ENCODE assay signal across 11 cellular contexts in the genomic region with DNA sequence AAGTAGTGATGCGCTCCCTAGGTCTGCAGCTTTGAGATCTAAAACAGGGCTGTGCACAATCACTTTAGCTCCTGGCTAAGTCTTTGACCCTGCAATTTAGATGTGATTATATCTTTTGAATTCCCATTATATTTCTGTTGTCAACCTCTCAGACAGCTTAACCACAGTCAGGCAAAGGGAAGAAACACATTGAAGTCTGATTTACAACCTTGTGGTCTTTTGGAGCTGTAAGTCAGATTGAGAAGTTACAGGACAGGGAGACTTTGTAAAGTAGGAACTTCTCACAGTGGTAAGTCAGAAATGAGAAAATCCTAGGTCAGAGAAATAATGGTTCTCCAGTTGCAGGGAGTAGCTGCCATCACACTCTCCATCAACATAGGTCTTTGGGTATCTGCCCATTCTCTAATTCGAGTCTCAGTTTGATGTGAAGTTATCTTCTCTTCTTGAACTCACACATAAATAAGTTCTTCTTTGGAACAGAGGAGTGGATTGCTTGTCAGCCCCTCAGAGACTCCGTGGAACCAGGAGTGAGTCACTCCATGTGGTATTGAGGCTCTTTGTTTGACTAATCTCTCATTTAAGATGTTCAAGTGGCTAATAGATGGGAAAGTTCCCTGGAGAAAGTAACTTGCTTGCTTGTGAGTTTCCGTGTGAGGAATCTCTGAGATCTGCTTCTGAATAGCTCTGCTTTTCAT. TPM values are rescaled to one million over a fixed set of nuclear protein-coding genes. Genes with fewer than 3 reads are reported as not detected.
DNase-seq lines count a peak whose midpoint lies in the region; ATAC-seq and TF ChIP-seq lines count a peak whose summit lies in the region.
"Had no signal": no experiment of that assay in that cellular context is flagged by ENCODE, and none has a peak within 500 bp of the region (broad histone marks: within the 10 kb centered on the region; RNA-seq: fewer than 3 reads in every experiment).

No MANE protein-coding gene starts in this region.

- peak overlapping the region in 1 of 11 experiments; percentile 0; a peak in 1 of 22 replicates for H3K27ac ChIP-seq in BLaER1 treated with 17β-estradiol and CSF1 and Interleukin-3, amounts not matched to agents 10 nM and 100 nM
- H3K27ac ChIP-seq in KMS-11, result peak overlapping the region; percentile 83
- H3K27ac ChIP-seq in mesendoderm (ENCODE audit: low read depth, low read length), result no peak overlapping the region
- no peak overlapping the region for H3K27ac ChIP-seq in prostate gland
- H3K27ac ChIP-seq: epithelial cell of prostate, lower lobe of right lung, uterus had no signal

- peak; percentile 6 for DNase-seq in mesendoderm
- DNase-seq in DMS 273 (lab: John Stamatoyannopoulos, UW; ENCODE audit: unreplicated experiment), result no peak
- no peak for DNase-seq in prostate gland (ENCODE audit: low spot score)
- DNase-seq in HEK293T (ENCODE audit: extremely low spot score), result no peak
- DNase-seq: lower lobe of right lung, uterus had no signal

- no peak overlapping the region for H2AK5ac ChIP-seq in mesendoderm (ENCODE audit: low read length)

- H4K20me1 ChIP-seq in BLaER1 treated with 17β-estradiol and CSF1 and Interleukin-3, amounts not matched to agents 10 nM and 100 nM, result no peaks in the 10 kb centered on the region
- no peaks in the 10 kb centered on the region for H4K20me1 ChIP-seq in KMS-11 (ENCODE audit: insufficient read depth)

- H3K4me3 Mint-ChIP-seq in activated naive CD4-positive, alpha-beta T cell treated with anti-CD3 and anti-CD28 coated beads, Interleukin-2, amount 50 U/mL, for 24 hours, result no peak overlapping the region

- peaks cover 9 to 24% (median 14%) of the 10 kb centered on the region in 10 experiments; a peak in 18 of 20 replicates for H3K4me1 ChIP-seq in BLaER1 treated with 17β-estradiol and CSF1 and Interleukin-3, amounts not matched to agents 10 nM and 100 nM
- H3K4me1 ChIP-seq in KMS-11 (ENCODE audit: low read depth, poor library complexity, severe bottlenecking), result peaks cover 34% of the 10 kb centered on the region
- H3K4me1 ChIP-seq in mesendoderm (ENCODE audit: control insufficient read depth, low read depth, low read length), result no peaks in the 10 kb centered on the region
- H3K4me1 ChIP-seq in prostate gland (replicated peaks), result no peaks in the 10 kb centered on the region
- H3K4me1 ChIP-seq: lower lobe of right lung, uterus had no signal

- no peak overlapping the region for H2BK5ac ChIP-seq in mesendoderm (ENCODE audit: low read length)

- H2BK120ac ChIP-seq in mesendoderm (ENCODE audit: low read depth, low read length), result no peak overlapping the region

- H3K9ac ChIP-seq in BLaER1 treated with 17β-estradiol and CSF1 and Interleukin-3, amounts not matched to agents 10 nM and 100 nM, result no peak overlapping the region
- H3K9ac ChIP-seq in KMS-11, result no peak overlapping the region; the same call in 1 of the 2 replicates
- no peak overlapping the region for H3K9ac ChIP-seq in mesendoderm (ENCODE audit: low read length)

- H3K9me3 Mint-ChIP-seq in activated naive CD4-positive, alpha-beta T cell treated with anti-CD3 and anti-CD28 coated beads, Interleukin-2, amount 50 U/mL, for 24 hours, result no peaks in the 10 kb centered on the region

- no peak overlapping the region for H3K23ac ChIP-seq in mesendoderm (ENCODE audit: low read length)

- intact Hi-C loops in prostate gland (cut with DNase I), result no loop called here

- no peak overlapping the region for H3K18ac ChIP-seq in mesendoderm (ENCODE audit: low read length)

- peak overlapping the region; percentile 64 for H2AFZ ChIP-seq in KMS-11 (ENCODE audit: low read depth)

- H4K8ac ChIP-seq in mesendoderm (ENCODE audit: low read depth, low read length), result no peak overlapping the region

- POLR2A ChIA-PET in HEK293T (lab: Yijun Ruan, JAX), result no interaction called here

- no peak overlapping the region for H2BK15ac ChIP-seq in mesendoderm (replicated peaks; ENCODE audit: low read depth)

- ATAC-seq in GM18498 (IDR thresholded peaks at IDR 0.05; ENCODE audit: unreplicated experiment), result no peak

- no peaks in the 10 kb centered on the region for H3K27me3 Mint-ChIP-seq in activated naive CD4-positive, alpha-beta T cell treated with anti-CD3 and anti-CD28 coated beads, Interleukin-2, amount 50 U/mL, for 24 hours

- CTCF ChIA-PET in HEK293T (lab: Yijun Ruan, JAX), result interaction anchor here (1.0 kb wide), 1 partner anchor 179 kb away, joined by 3 read pairs; no protein-coding TSS in a partner anchor

- H3K36me3 Mint-ChIP-seq in activated naive CD4-positive, alpha-beta T cell treated with anti-CD3 and anti-CD28 coated beads, Interleukin-2, amount 50 U/mL, for 24 hours, result peaks cover 3% of the 10 kb centered on the region

- peak overlapping the region in 6 of 11 experiments; percentile 2 to 66 (median 40); a peak in 8 of 22 replicates for H3K4me2 ChIP-seq in BLaER1 treated with 17β-estradiol and CSF1 and Interleukin-3, amounts not matched to agents 10 nM and 100 nM
- H3K4me2 ChIP-seq in KMS-11, result peak overlapping the region; percentile 77
- H3K4me2 ChIP-seq in mesendoderm (ENCODE audit: low read length), result no peak overlapping the region

- H3K4ac ChIP-seq in mesendoderm (ENCODE audit: low read depth, low read length), result no peak overlapping the region

- no peak for TF ChIP-seq POLR2A in prostate gland (IDR thresholded peaks at IDR 0.05)

- peaks cover 29% of the 10 kb centered on the region for H3K4me1 Mint-ChIP-seq in activated naive CD4-positive, alpha-beta T cell treated with anti-CD3 and anti-CD28 coated beads, Interleukin-2, amount 50 U/mL, for 24 hours

- H3K79me1 ChIP-seq in mesendoderm (ENCODE audit: low read length), result no peaks in the 10 kb centered on the region

- no peak overlapping the region for H3K4me3 ChIP-seq in BLaER1 treated with 17β-estradiol and CSF1 and Interleukin-3, amounts not matched to agents 10 nM and 100 nM
- H3K4me3 ChIP-seq in KMS-11 (IDR thresholded peaks at IDR 0.05; ENCODE audit: insufficient read depth, low read depth, low read length) (no peak overlapping the region), mesendoderm (ENCODE audit: low read length) (no peak overlapping the region), prostate gland (no peak overlapping the region)
- H3K4me3 ChIP-seq: lower lobe of right lung, uterus had no signal

- no peaks in the 10 kb centered on the region for H3K79me2 ChIP-seq in KMS-11 (ENCODE audit: insufficient read depth, low read depth)
- no peaks in the 10 kb centered on the region for H3K79me2 ChIP-seq in mesendoderm (ENCODE audit: control insufficient read depth, insufficient read depth, low read length)

- no peak overlapping the region for H4K5ac ChIP-seq in mesendoderm (ENCODE audit: low read length)

- TF ChIP-seq CTCF in KMS-11 (conservative IDR thresholded peaks at IDR 0.05; ENCODE audit: low read depth, low read length) (no peak), prostate gland (IDR thresholded peaks at IDR 0.05) (no peak)

- WGBS in mesendoderm (ENCODE audit: extremely low coverage, insufficient coverage, low lambda C conversion rate), result no CpG with 5 or more reads among the region's 4 CpGs
- WGBS in prostate gland, result 80% methylated on average over 4 of the region's 4 CpGs

- peak overlapping the region; percentile 8 for H3K27ac Mint-ChIP-seq in activated naive CD4-positive, alpha-beta T cell treated with anti-CD3 and anti-CD28 coated beads, Interleukin-2, amount 50 U/mL, for 24 hours

- H3K27me3 ChIP-seq in BLaER1 treated with 17β-estradiol and CSF1 and Interleukin-3, amounts not matched to agents 10 nM and 100 nM, result no peaks in the 10 kb centered on the region
- no peaks in the 10 kb centered on the region for H3K27me3 ChIP-seq in KMS-11 (ENCODE audit: insufficient read depth, low read depth)
- H3K27me3 ChIP-seq in mesendoderm (ENCODE audit: insufficient read depth, low read length, poor library complexity), result no peaks in the 10 kb centered on the region
- H3K27me3 ChIP-seq in prostate gland (replicated peaks; ENCODE audit: insufficient read depth), result no peaks in the 10 kb centered on the region
- H3K27me3 ChIP-seq: uterus had no signal

- H3K36me3 ChIP-seq in BLaER1 treated with 17β-estradiol and CSF1 and Interleukin-3, amounts not matched to agents 10 nM and 100 nM, result 0 out of 22 replicates have a peak, but pooled peaks cover 0 to 8% (median 0%) of the 10 kb centered on the region in 11 experiments
- H3K36me3 ChIP-seq in KMS-11 (ENCODE audit: insufficient read depth) (no peaks in the 10 kb centered on the region), mesendoderm (ENCODE audit: control insufficient read depth, insufficient read depth, low read length) (no peaks in the 10 kb centered on the region), prostate gland (no peaks in the 10 kb centered on the region)
- H3K36me3 ChIP-seq: lower lobe of right lung, uterus had no signal

- H3K56ac ChIP-seq in mesendoderm (ENCODE audit: low read length), result no peak overlapping the region

- peaks cover 31 to 44% (median 37%) of the 10 kb centered on the region in 11 experiments for H3K9me3 ChIP-seq in BLaER1 treated with 17β-estradiol and CSF1 and Interleukin-3, amounts not matched to agents 10 nM and 100 nM (replicated peaks in 1 of 11)
- H3K9me3 ChIP-seq in prostate gland, result no peaks in the 10 kb centered on the region
- H3K9me3 ChIP-seq: lower lobe of right lung, uterus had no signal

TF ChIP-seq in HEK293T, 16 proteins besides CTCF, POLR2A, EP300 and RAD21 (continues in another document):
- TF ChIP-seq ZNF384 (IDR thresholded peaks at IDR 0.05) (no peak), BHLHE40 (IDR thresholded peaks at IDR 0.05; ENCODE audit: borderline replicate concordance) (no peak), SUZ12 (IDR thresholded peaks at IDR 0.05) (no peak), FOXK2 (IDR thresholded peaks at IDR 0.05) (no peak), ARNT (IDR thresholded peaks at IDR 0.05) (no peak), ELF4 (IDR thresholded peaks at IDR 0.05) (no peak), L3MBTL2 (conservative IDR thresholded peaks at IDR 0.05) (no peak), FOXA1 (IDR thresholded peaks at IDR 0.05) (no peak), NFRKB (IDR thresholded peaks at IDR 0.05) (no peak), HDGF (IDR thresholded peaks at IDR 0.05; ENCODE audit: borderline replicate concordance) (no peak), SP1 (IDR thresholded peaks at IDR 0.05) (no peak), TARDBP (IDR thresholded peaks at IDR 0.05) (no peak), CTBP1 (IDR thresholded peaks at IDR 0.05; ENCODE audit: borderline replicate concordance) (no peak), LEF1 (IDR thresholded peaks at IDR 0.05; ENCODE audit: borderline replicate concordance) (no peak)
- TF ChIP-seq, protein P1, sequence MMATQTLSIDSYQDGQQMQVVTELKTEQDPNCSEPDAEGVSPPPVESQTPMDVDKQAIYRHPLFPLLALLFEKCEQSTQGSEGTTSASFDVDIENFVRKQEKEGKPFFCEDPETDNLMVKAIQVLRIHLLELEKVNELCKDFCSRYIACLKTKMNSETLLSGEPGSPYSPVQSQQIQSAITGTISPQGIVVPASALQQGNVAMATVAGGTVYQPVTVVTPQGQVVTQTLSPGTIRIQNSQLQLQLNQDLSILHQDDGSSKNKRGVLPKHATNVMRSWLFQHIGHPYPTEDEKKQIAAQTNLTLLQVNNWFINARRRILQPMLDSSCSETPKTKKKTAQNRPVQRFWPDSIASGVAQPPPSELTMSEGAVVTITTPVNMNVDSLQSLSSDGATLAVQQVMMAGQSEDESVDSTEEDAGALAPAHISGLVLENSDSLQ (IDR thresholded peaks at IDR 0.05), result no peak

RNA-seq across cellular contexts. Expression of a gene that starts 35.0 kb away (rescaled TPM):
- 5.2 TPM for polyA plus RNA-seq in mesendoderm (2013, experiment 1 of 2)
- 5.1 TPM for polyA plus RNA-seq in mesendoderm (2013, experiment 2 of 2)
- total RNA-seq in prostate gland, result 100 to 1,000 TPM; 243 to 260 TPM
